8 cellular contexts compared by ENCODE assay signal in the genomic region with DNA sequence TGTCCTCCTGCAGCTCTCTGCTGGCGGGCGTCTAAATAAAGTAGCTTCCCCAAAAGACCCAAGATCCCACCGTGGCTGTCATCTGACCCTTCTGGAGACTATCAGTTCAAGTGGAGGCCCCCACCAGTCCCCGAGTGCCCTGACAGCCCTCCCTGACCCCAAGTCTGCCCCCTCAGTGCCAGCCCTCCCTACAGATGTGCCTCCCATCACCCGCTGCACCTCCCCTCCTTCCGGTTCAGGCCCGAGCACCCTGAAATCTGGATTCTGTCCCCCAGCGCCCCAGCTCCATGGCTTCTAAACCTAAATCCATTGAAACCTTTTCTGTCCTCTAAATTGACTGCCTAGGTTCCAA. TPM values are rescaled to one million over a fixed set of nuclear protein-coding genes. Genes with fewer than 3 reads are reported as not detected.
DNase-seq lines count a peak whose midpoint lies in the region; ATAC-seq and TF ChIP-seq lines count a peak whose summit lies in the region.

No MANE protein-coding gene starts in this region.

- H3K4me1 Mint-ChIP-seq in activated B cell treated with CpG ODN at 0.5 μM for 24 hours, result peaks cover 62% of the 10 kb centered on the region

- peaks cover 0 to 12% of the 10 kb centered on the region in 2 donors for H3K4me1 ChIP-seq in esophagus (ENCODE audit: control insufficient read depth in 2 of 2, insufficient read depth in 2 of 2, low read length in 1 of 2)

- no peak for ATAC-seq in activated B cell treated with CpG ODN at 0.5 μM for 24 hours (ENCODE audit: low read depth)
- peak; percentile 19 for ATAC-seq in omental fat pad (ENCODE audit: low FRiP score)
- no peak for ATAC-seq in GM21723 (IDR thresholded peaks at IDR 0.05; ENCODE audit: unreplicated experiment)

- POLR2A ChIA-PET in activated B cell treated with CpG ODN at 0.5 μM for 24 hours (lab: Charles Lee), result interaction anchor here (0.8 to 5.6 kb wide), 25 partner anchors 13 to 276 kb away, joined by 3 to 51 read pairs (median 9); a partner anchor contains a TSS

- CTCF ChIA-PET in activated B cell treated with CpG ODN at 0.5 μM for 24 hours (lab: Charles Lee), result interaction anchor here (1.4 to 3.0 kb wide), 6 partner anchors 58 to 178 kb away, joined by 5 to 21 read pairs (median 10); a partner anchor contains a TSS

- peak overlapping the region; percentile 92 for H3K4me3 Mint-ChIP-seq in activated B cell treated with CpG ODN at 0.5 μM for 24 hours

- H3K36me3 ChIP-seq in esophagus (ENCODE audit: control insufficient read depth in 2 of 2, insufficient read depth in 2 of 2, low read length in 1 of 2), result peaks cover 0 to 3% of the 10 kb centered on the region in 2 donors

- intact Hi-C loops in activated B cell treated with CpG ODN at 0.5 μM for 24 hours (cut with micrococcal nuclease), result loop anchor here (1.0 to 5.0 kb wide), 6 partner anchors 28 to 376 kb away; a partner anchor contains a TSS

- peak overlapping the region; percentile 89 to 92 for H3K4me3 ChIP-seq in esophagus (ENCODE audit: low read depth in 1 of 2, low read length in 2 of 2)

- no peaks in the 10 kb centered on the region for H3K27me3 Mint-ChIP-seq in activated B cell treated with CpG ODN at 0.5 μM for 24 hours

- peaks cover 59% of the 10 kb centered on the region for H3K36me3 Mint-ChIP-seq in activated B cell treated with CpG ODN at 0.5 μM for 24 hours (ENCODE audit: low read depth)

- H3K27me3 ChIP-seq in esophagus (ENCODE audit: control insufficient read depth in 1 of 2, insufficient read depth in 2 of 2, low read length in 2 of 2), result no peaks in the 10 kb centered on the region

- TF ChIP-seq CTCF in activated B cell treated with CpG ODN at 0.5 μM for 24 hours (IDR thresholded peaks at IDR 0.05) (no peak), omental fat pad (IDR thresholded peaks at IDR 0.05) (no peak)

- peak; percentile 33 for DNase-seq in NK-92 treated with Interleukin-12 subunit alpha and Interleukin-12 subunit beta, amount 100 ng/mL, for 24 hours (lab: John Stamatoyannopoulos, UW)
- DNase-seq in NK-92 (lab: John Stamatoyannopoulos, UW; ENCODE audit: unreplicated experiment) (no peak), activated B cell treated with CpG ODN at 0.5 μM for 24 hours (no peak), omental fat pad (ENCODE audit: low spot score) (no peak), COR-L47 (lab: John Stamatoyannopoulos, UW) (no peak), NOMO-1 treated with dmso at 0.1 percent for 144 hours (lab: John Stamatoyannopoulos, UW; ENCODE audit: unreplicated experiment) (no peak)

- no peaks in the 10 kb centered on the region for H3K9me3 Mint-ChIP-seq in activated B cell treated with CpG ODN at 0.5 μM for 24 hours

- H3K9me3 ChIP-seq in esophagus (ENCODE audit: control insufficient read depth in 2 of 2, insufficient read depth in 1 of 2, low read depth in 1 of 2, low read length in 1 of 2), result no peaks in the 10 kb centered on the region

- peak overlapping the region; percentile 84 for H3K27ac Mint-ChIP-seq in activated B cell treated with CpG ODN at 0.5 μM for 24 hours

- 2 to 3% methylated on average over 8 of the region's 8 CpGs for WGBS in esophagus, 2 donors

- peak overlapping the region; percentile 64 to 95 for H3K27ac ChIP-seq in esophagus (ENCODE audit: low read depth in 2 of 2, low read length in 1 of 2)

RNA-seq across cellular contexts. Expression of a gene that starts 0.6 kb away (rescaled TPM):
- 36.7 and 37.9 TPM in 2 replicates for total RNA-seq in activated B cell treated with CpG ODN at 0.5 μM for 24 hours
- polyA plus RNA-seq in esophagus, result 10 to 100 TPM; 22.9 to 23.9 TPM
- 10 to 100 TPM; 33.5 to 58.3 (median 39.1) TPM for total RNA-seq in omental fat pad

RNA-seq across cellular contexts. Expression of a gene that starts 37.0 kb away (rescaled TPM):
- total RNA-seq in activated B cell treated with CpG ODN at 0.5 μM for 24 hours (24.9 and 29.2 TPM in 2 replicates), omental fat pad (10 to 100 TPM; 13.5 to 32.9 (median 26.2) TPM)
- polyA plus RNA-seq in esophagus, result 1 to 10 TPM; 4.5 to 7.2 TPM

RNA-seq across cellular contexts. Expression of a gene that starts 58.0 kb away (rescaled TPM):
- total RNA-seq in activated B cell treated with CpG ODN at 0.5 μM for 24 hours, result 33.9 and 34.5 TPM in 2 replicates
- 10 to 100 TPM in 1 of 2 donors, 1 to 10 TPM in 1; 9.0 to 14.1 TPM for polyA plus RNA-seq in esophagus
- total RNA-seq in omental fat pad, result 10 to 100 TPM; 36.2 to 53.3 (median 42.4) TPM
